ENCODE assay signal across 9 cellular contexts in genomic region chr7:105532709-105533460, GRCh38. TPM values are rescaled to one million over a fixed set of nuclear protein-coding genes. Genes with fewer than 3 reads are reported as not detected.
DNase-seq lines count a peak whose midpoint lies in the region; ATAC-seq, FAIRE-seq and TF ChIP-seq lines count a peak whose summit lies in the region.
"Had no signal": no experiment of that assay in that cellular context is flagged by ENCODE, and none has a peak within 500 bp of the region (broad histone marks: within the 10 kb centered on the region; RNA-seq: fewer than 3 reads in every experiment).

No MANE protein-coding gene starts in this region.

- H3K4me1 ChIP-seq in KMS-11 (ENCODE audit: low read depth, poor library complexity, severe bottlenecking) (peaks cover 16% of the 10 kb centered on the region), colonic mucosa (peaks cover 10% of the 10 kb centered on the region)
- H3K4me1 ChIP-seq in naive thymus-derived CD4-positive, alpha-beta T cell (ENCODE audit: control insufficient read depth in 2 of 2, insufficient read depth in 2 of 2, low read length in 2 of 2) = peaks cover 13 to 18% of the 10 kb centered on the region in 2 donors

- no peaks in the 10 kb centered on the region for H3K9me3 Mint-ChIP-seq in naive thymus-derived CD4-positive, alpha-beta T cell

- H3K36me3 ChIP-seq in KMS-11 (ENCODE audit: insufficient read depth) (no peaks in the 10 kb centered on the region), colonic mucosa (no peaks in the 10 kb centered on the region)
- peaks cover 0 to 14% (median 0%) of the 10 kb centered on the region in 3 experiments for H3K36me3 ChIP-seq in naive thymus-derived CD4-positive, alpha-beta T cell (ENCODE audit: control insufficient read depth in 2 of 3, insufficient read depth in 3 of 3, low read length in 3 of 3)

- peaks cover 17% of the 10 kb centered on the region; the same call in 1 of the 2 replicates for H3K79me2 ChIP-seq in KMS-11 (ENCODE audit: insufficient read depth, low read depth)

- no peaks in the 10 kb centered on the region for H3K27me3 Mint-ChIP-seq in naive thymus-derived CD4-positive, alpha-beta T cell

- H3K9me3 ChIP-seq in colonic mucosa = no peaks in the 10 kb centered on the region
- no peaks in the 10 kb centered on the region for H3K9me3 ChIP-seq in naive thymus-derived CD4-positive, alpha-beta T cell (ENCODE audit: control insufficient read depth in 2 of 3, low read length in 3 of 3)

- POLR2A ChIA-PET in naive thymus-derived CD4-positive, alpha-beta T cell (lab: Charles Lee) = interaction anchor here (0.6 to 2.3 kb wide), 3 partner anchors 9 to 487 kb away, joined by 3 to 13 read pairs (median 4); no protein-coding TSS in a partner anchor

- peak overlapping the region; percentile 82; the same call in 1 of the 2 replicates for H2AFZ ChIP-seq in KMS-11 (ENCODE audit: low read depth)

- H3K4me3 ChIP-seq in AG10803 (ENCODE audit: low read length) (peak overlapping the region; percentile 97), KMS-11 (IDR thresholded peaks at IDR 0.05; ENCODE audit: insufficient read depth, low read depth, low read length) (no peak overlapping the region), colonic mucosa (peak overlapping the region; percentile 76)
- H3K4me3 ChIP-seq in naive thymus-derived CD4-positive, alpha-beta T cell (ENCODE audit: low read length) = peak overlapping the region; percentile 86

- DNase-seq in AG10803 (ENCODE audit: low read depth) = no peak
- no peak for DNase-seq in colonic mucosa
- DNase-seq in naive thymus-derived CD4-positive, alpha-beta T cell = no peak
- DNase-seq in frontal cortex (ENCODE audit: low spot score in 2 of 2) = no peak

- H4K20me1 ChIP-seq in KMS-11 (ENCODE audit: insufficient read depth) = no peaks in the 10 kb centered on the region

- H3K9ac ChIP-seq in KMS-11 = peak overlapping the region; percentile 76; the same call in 1 of the 2 replicates
- H3K9ac ChIP-seq in colonic mucosa (ENCODE audit: low read depth in 2 of 2, low read length in 2 of 2) = peak overlapping the region; percentile 90 to 97

- peak overlapping the region; percentile 87 to 98 (median 92) for H3K27ac Mint-ChIP-seq in naive thymus-derived CD4-positive, alpha-beta T cell

- H3K4me1 Mint-ChIP-seq in naive thymus-derived CD4-positive, alpha-beta T cell = peaks cover 21 to 59% (median 38%) of the 10 kb centered on the region in 7 donors

- CTCF ChIA-PET in naive thymus-derived CD4-positive, alpha-beta T cell (lab: Charles Lee) = no interaction called here

- TF ChIP-seq CTCF in AG10803 (conservative IDR thresholded peaks at IDR 0.05; ENCODE audit: low read length) (no peak), KMS-11 (conservative IDR thresholded peaks at IDR 0.05; ENCODE audit: low read depth, low read length) (no peak), colonic mucosa (IDR thresholded peaks at IDR 0.05) (no peak)

- peaks cover 0 to 6% (median 3%) of the 10 kb centered on the region in 5 donors for H3K36me3 Mint-ChIP-seq in naive thymus-derived CD4-positive, alpha-beta T cell

- H3K27me3 ChIP-seq in KMS-11 (ENCODE audit: insufficient read depth, low read depth) = no peaks in the 10 kb centered on the region
- no peaks in the 10 kb centered on the region for H3K27me3 ChIP-seq in colonic mucosa
- no peaks in the 10 kb centered on the region for H3K27me3 ChIP-seq in naive thymus-derived CD4-positive, alpha-beta T cell (ENCODE audit: control insufficient read depth in 2 of 2, insufficient read depth in 2 of 2, low read length in 2 of 2)

- H3K4me3 Mint-ChIP-seq in naive thymus-derived CD4-positive, alpha-beta T cell = peak overlapping the region; percentile 87 to 99 (median 93)

- ATAC-seq in naive thymus-derived CD4-positive, alpha-beta T cell = no peak
- ATAC-seq in GM19324 (IDR thresholded peaks at IDR 0.05; ENCODE audit: low FRiP score, unreplicated experiment) (no peak), GM21526 (IDR thresholded peaks at IDR 0.05; ENCODE audit: low FRiP score, unreplicated experiment) (no peak), GM19035 (IDR thresholded peaks at IDR 0.05; ENCODE audit: unreplicated experiment) (no peak)

- peak overlapping the region; percentile 85 for H3K27ac ChIP-seq in KMS-11
- H3K27ac ChIP-seq in colonic mucosa = peak overlapping the region; percentile 80
- H3K27ac ChIP-seq in naive thymus-derived CD4-positive, alpha-beta T cell (ENCODE audit: low read depth, low read length) = peak overlapping the region; percentile 83

- H3K4me2 ChIP-seq in KMS-11 = peak overlapping the region; percentile 77

- FAIRE-seq in frontal cortex (lab: Jason Lieb, UNC) = no peak
- FAIRE-seq: TTC549 had no signal

- intact Hi-C loops in colonic mucosa (cut with DNase I) = no loop called here
- intact Hi-C loops in naive thymus-derived CD4-positive, alpha-beta T cell (cut with micrococcal nuclease) = loop anchor here (1.0 to 5.0 kb wide), 21 partner anchors 11 to 1635 kb away; partner anchors contain the start of genes ORC5 (in 2 of the 2), PUS7 (in 2 of the 2), SRPK2 (in 2 of the 2) and SYPL1 (in 2 of the 2)

RNA-seq across cellular contexts. Expression of gene RINT1, which starts 0.9 kb away (rescaled TPM):
- total RNA-seq in colonic mucosa (10 to 100 TPM; 13.4 to 17.2 TPM), frontal cortex (19.6 TPM)
- total RNA-seq in naive thymus-derived CD4-positive, alpha-beta T cell = 10 to 100 TPM; 23.0 to 31.8 (median 26.0) TPM
- polyA plus RNA-seq in naive thymus-derived CD4-positive, alpha-beta T cell = 10 to 100 TPM; 16.0 to 17.9 TPM

RNA-seq across cellular contexts. Expression of gene PUS7, which starts 10.8 kb away (rescaled TPM):
- 10 to 100 TPM in 1 of 2 donors, 1 to 10 TPM in 1; 7.5 to 10.7 TPM for total RNA-seq in colonic mucosa
- 10 to 100 TPM in 1 of 5 experiments, 1 to 10 TPM in 4; 4.2 to 16.5 (median 5.4) TPM for total RNA-seq in naive thymus-derived CD4-positive, alpha-beta T cell
- polyA plus RNA-seq in naive thymus-derived CD4-positive, alpha-beta T cell = 1 to 10 TPM; 4.0 to 6.4 TPM
- total RNA-seq in frontal cortex = 19.6 TPM

RNA-seq across cellular contexts. Expression of gene EFCAB10, which starts 48.4 kb away (rescaled TPM):
- total RNA-seq in colonic mucosa (not detected), frontal cortex (3.3 TPM)
- total RNA-seq in naive thymus-derived CD4-positive, alpha-beta T cell = 1 to 10 TPM in 2 of 5 experiments, under 1 TPM in 1, not detected in 2; 0.75 to 2.1 (median 1.2) TPM
- polyA plus RNA-seq in naive thymus-derived CD4-positive, alpha-beta T cell = not detected
